ENCODE assay signal across 1 cellular context in genomic region chr1:71357708-71358107, GRCh38.
TF ChIP-seq lines count a peak whose summit lies in the region.

No MANE protein-coding gene starts in this region.

TF ChIP-seq in H1, 55 proteins besides CTCF, POLR2A, EP300 and RAD21:
- TF ChIP-seq SRF (IDR thresholded peaks at IDR 0.05; ENCODE audit: low read depth, low read length) (no peak), TBP (IDR thresholded peaks at IDR 0.05; ENCODE audit: low read depth, low read length) (no peak), SIRT6 (IDR thresholded peaks at IDR 0.05; ENCODE audit: low read length) (no peak), CHD1 (IDR thresholded peaks at IDR 0.05; ENCODE audit: low read depth, low read length) (no peak), BRCA1 (IDR thresholded peaks at IDR 0.05; ENCODE audit: low read depth, low read length) (no peak), JUND (IDR thresholded peaks at IDR 0.05; ENCODE audit: low read length) (no peak), YY1 (IDR thresholded peaks at IDR 0.05; ENCODE audit: low read depth, low read length) (no peak), FOSL1 (IDR thresholded peaks at IDR 0.05; ENCODE audit: insufficient read depth, low read depth, low read length) (no peak), HDAC6 (IDR thresholded peaks at IDR 0.05; ENCODE audit: low read depth, low read length) (no peak), SUZ12 (IDR thresholded peaks at IDR 0.05; ENCODE audit: low read length) (no peak), TEAD4 (IDR thresholded peaks at IDR 0.05; ENCODE audit: low read depth, low read length) (no peak), SP4 (IDR thresholded peaks at IDR 0.05; ENCODE audit: low read length) (no peak), SIX5 (IDR thresholded peaks at IDR 0.05; ENCODE audit: low read depth, low read length) (no peak), RFX5 (IDR thresholded peaks at IDR 0.05; ENCODE audit: borderline replicate concordance, low read depth, low read length) (no peak), NRF1 (IDR thresholded peaks at IDR 0.05; ENCODE audit: low read depth, low read length) (no peak), JUN (IDR thresholded peaks at IDR 0.05; ENCODE audit: low read depth, low read length) (no peak), KDM4A (IDR thresholded peaks at IDR 0.05; ENCODE audit: low read depth, low read length, severe bottlenecking) (no peak)
- TF ChIP-seq, protein P1, sequence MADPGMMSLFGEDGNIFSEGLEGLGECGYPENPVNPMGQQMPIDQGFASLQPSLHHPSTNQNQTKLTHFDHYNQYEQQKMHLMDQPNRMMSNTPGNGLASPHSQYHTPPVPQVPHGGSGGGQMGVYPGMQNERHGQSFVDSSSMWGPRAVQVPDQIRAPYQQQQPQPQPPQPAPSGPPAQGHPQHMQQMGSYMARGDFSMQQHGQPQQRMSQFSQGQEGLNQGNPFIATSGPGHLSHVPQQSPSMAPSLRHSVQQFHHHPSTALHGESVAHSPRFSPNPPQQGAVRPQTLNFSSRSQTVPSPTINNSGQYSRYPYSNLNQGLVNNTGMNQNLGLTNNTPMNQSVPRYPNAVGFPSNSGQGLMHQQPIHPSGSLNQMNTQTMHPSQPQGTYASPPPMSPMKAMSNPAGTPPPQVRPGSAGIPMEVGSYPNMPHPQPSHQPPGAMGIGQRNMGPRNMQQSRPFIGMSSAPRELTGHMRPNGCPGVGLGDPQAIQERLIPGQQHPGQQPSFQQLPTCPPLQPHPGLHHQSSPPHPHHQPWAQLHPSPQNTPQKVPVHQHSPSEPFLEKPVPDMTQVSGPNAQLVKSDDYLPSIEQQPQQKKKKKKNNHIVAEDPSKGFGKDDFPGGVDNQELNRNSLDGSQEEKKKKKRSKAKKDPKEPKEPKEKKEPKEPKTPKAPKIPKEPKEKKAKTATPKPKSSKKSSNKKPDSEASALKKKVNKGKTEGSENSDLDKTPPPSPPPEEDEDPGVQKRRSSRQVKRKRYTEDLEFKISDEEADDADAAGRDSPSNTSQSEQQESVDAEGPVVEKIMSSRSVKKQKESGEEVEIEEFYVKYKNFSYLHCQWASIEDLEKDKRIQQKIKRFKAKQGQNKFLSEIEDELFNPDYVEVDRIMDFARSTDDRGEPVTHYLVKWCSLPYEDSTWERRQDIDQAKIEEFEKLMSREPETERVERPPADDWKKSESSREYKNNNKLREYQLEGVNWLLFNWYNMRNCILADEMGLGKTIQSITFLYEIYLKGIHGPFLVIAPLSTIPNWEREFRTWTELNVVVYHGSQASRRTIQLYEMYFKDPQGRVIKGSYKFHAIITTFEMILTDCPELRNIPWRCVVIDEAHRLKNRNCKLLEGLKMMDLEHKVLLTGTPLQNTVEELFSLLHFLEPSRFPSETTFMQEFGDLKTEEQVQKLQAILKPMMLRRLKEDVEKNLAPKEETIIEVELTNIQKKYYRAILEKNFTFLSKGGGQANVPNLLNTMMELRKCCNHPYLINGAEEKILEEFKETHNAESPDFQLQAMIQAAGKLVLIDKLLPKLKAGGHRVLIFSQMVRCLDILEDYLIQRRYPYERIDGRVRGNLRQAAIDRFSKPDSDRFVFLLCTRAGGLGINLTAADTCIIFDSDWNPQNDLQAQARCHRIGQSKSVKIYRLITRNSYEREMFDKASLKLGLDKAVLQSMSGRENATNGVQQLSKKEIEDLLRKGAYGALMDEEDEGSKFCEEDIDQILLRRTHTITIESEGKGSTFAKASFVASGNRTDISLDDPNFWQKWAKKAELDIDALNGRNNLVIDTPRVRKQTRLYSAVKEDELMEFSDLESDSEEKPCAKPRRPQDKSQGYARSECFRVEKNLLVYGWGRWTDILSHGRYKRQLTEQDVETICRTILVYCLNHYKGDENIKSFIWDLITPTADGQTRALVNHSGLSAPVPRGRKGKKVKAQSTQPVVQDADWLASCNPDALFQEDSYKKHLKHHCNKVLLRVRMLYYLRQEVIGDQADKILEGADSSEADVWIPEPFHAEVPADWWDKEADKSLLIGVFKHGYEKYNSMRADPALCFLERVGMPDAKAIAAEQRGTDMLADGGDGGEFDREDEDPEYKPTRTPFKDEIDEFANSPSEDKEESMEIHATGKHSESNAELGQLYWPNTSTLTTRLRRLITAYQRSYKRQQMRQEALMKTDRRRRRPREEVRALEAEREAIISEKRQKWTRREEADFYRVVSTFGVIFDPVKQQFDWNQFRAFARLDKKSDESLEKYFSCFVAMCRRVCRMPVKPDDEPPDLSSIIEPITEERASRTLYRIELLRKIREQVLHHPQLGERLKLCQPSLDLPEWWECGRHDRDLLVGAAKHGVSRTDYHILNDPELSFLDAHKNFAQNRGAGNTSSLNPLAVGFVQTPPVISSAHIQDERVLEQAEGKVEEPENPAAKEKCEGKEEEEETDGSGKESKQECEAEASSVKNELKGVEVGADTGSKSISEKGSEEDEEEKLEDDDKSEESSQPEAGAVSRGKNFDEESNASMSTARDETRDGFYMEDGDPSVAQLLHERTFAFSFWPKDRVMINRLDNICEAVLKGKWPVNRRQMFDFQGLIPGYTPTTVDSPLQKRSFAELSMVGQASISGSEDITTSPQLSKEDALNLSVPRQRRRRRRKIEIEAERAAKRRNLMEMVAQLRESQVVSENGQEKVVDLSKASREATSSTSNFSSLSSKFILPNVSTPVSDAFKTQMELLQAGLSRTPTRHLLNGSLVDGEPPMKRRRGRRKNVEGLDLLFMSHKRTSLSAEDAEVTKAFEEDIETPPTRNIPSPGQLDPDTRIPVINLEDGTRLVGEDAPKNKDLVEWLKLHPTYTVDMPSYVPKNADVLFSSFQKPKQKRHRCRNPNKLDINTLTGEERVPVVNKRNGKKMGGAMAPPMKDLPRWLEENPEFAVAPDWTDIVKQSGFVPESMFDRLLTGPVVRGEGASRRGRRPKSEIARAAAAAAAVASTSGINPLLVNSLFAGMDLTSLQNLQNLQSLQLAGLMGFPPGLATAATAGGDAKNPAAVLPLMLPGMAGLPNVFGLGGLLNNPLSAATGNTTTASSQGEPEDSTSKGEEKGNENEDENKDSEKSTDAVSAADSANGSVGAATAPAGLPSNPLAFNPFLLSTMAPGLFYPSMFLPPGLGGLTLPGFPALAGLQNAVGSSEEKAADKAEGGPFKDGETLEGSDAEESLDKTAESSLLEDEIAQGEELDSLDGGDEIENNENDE (IDR thresholded peaks at IDR 0.05; ENCODE audit: insufficient replicate concordance, low read length) = no peak
- TF ChIP-seq, protein P2, sequence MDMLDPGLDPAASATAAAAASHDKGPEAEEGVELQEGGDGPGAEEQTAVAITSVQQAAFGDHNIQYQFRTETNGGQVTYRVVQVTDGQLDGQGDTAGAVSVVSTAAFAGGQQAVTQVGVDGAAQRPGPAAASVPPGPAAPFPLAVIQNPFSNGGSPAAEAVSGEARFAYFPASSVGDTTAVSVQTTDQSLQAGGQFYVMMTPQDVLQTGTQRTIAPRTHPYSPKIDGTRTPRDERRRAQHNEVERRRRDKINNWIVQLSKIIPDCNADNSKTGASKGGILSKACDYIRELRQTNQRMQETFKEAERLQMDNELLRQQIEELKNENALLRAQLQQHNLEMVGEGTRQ (IDR thresholded peaks at IDR 0.05; ENCODE audit: low read length) = no peak
TF ChIP-seq in H1: peak in this region for 0.
